ENCODE assay signal across 1 cellular context in genomic region chr7:20647908-20648776, GRCh38.
TF ChIP-seq lines count a peak whose summit lies in the region.

No MANE protein-coding gene starts in this region.

TF ChIP-seq in H1, 55 proteins besides CTCF, POLR2A, EP300 and RAD21 (continued from another document):
- TF ChIP-seq RNF2 (IDR thresholded peaks at IDR 0.05; ENCODE audit: borderline replicate concordance, low read depth, low read length, missing control alignments, poor library complexity, severe bottlenecking) (no peak), TCF12 (IDR thresholded peaks at IDR 0.05; ENCODE audit: low read depth, low read length) (peak; percentile 93), KDM1A (IDR thresholded peaks at IDR 0.05; ENCODE audit: borderline replicate concordance, low read length) (no peak), CREB1 (IDR thresholded peaks at IDR 0.05) (no peak), RXRA (IDR thresholded peaks at IDR 0.05; ENCODE audit: insufficient read depth, low read depth, low read length) (0 out of 2 replicates have a peak, but pooled peaks have one; percentile 25), POLR2AphosphoS5 (IDR thresholded peaks at IDR 0.05; ENCODE audit: low read depth, low read length) (peak; percentile 96), JUND (IDR thresholded peaks at IDR 0.05; ENCODE audit: low read length) (no peak), SP1 (IDR thresholded peaks at IDR 0.05; ENCODE audit: low read depth, low read length) (peak; percentile 37; the same call in 1 of the 2 replicates), KDM5A (IDR thresholded peaks at IDR 0.05; ENCODE audit: low read length) (no peak), CEBPB (IDR thresholded peaks at IDR 0.05; ENCODE audit: low read depth, low read length) (peak; percentile 57; the same call in 1 of the 2 replicates), CHD2 (IDR thresholded peaks at IDR 0.05; ENCODE audit: low read length) (no peak), KDM4A (IDR thresholded peaks at IDR 0.05; ENCODE audit: low read depth, low read length, severe bottlenecking) (no peak), MAFK (IDR thresholded peaks at IDR 0.05; ENCODE audit: low read depth, low read length) (no peak), ZNF274 (IDR thresholded peaks at IDR 0.05; ENCODE audit: borderline replicate concordance, extremely low read depth, low read length) (peak; percentile 30; the same call in 1 of the 2 replicates)
- TF ChIP-seq, protein P1, sequence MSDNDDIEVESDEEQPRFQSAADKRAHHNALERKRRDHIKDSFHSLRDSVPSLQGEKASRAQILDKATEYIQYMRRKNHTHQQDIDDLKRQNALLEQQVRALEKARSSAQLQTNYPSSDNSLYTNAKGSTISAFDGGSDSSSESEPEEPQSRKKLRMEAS (IDR thresholded peaks at IDR 0.05): peak; percentile 39; the same call in 1 of the 2 replicates
- TF ChIP-seq, protein P2, sequence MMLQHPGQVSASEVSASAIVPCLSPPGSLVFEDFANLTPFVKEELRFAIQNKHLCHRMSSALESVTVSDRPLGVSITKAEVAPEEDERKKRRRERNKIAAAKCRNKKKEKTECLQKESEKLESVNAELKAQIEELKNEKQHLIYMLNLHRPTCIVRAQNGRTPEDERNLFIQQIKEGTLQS (IDR thresholded peaks at IDR 0.05; ENCODE audit: insufficient read depth, low read depth, low read length): no peak
